In genomic region chr1:11502516-11502915, GRCh38 we compare ENCODE assay signal across 17 cellular contexts. TPM values are rescaled to one million over a fixed set of nuclear protein-coding genes. Genes with fewer than 3 reads are reported as not detected.
A peak's percentile ranks its signal among the peaks of the same experiment; 100 is the strongest.
DNase-seq lines count a peak whose midpoint lies in the region; ATAC-seq and TF ChIP-seq lines count a peak whose summit lies in the region.
"Had no signal": no experiment of that assay in that cellular context is flagged by ENCODE, and none has a peak within 500 bp of the region (broad histone marks: within the 10 kb centered on the region; RNA-seq: fewer than 3 reads in every experiment).

No MANE protein-coding gene starts in this region.

- H3K36me3 ChIP-seq in upper lobe of right lung = no peaks in the 10 kb centered on the region

- H3K27ac Mint-ChIP-seq in natural killer cell treated with Interleukin-12 subunit alpha and Interleukin-12 subunit beta and Interleukin-15 and Interleukin-18, amount 100 ng/mL, for 72 hours = no peak overlapping the region
- H3K27ac Mint-ChIP-seq in natural killer cell = no peak overlapping the region
- H3K27ac Mint-ChIP-seq in brain = peak overlapping the region in 4 of 5 experiments; percentile 15 to 45 (median 36)
- H3K27ac Mint-ChIP-seq: CD4-positive, alpha-beta T cell; HFFc6 had no signal

- H3K27me3 Mint-ChIP-seq in natural killer cell treated with Interleukin-12 subunit alpha and Interleukin-12 subunit beta and Interleukin-15 and Interleukin-18, amount 100 ng/mL, for 72 hours = peaks cover 17 to 31% of the 10 kb centered on the region in 2 donors
- H3K27me3 Mint-ChIP-seq in natural killer cell (ENCODE audit: low read depth in 2 of 2) = peaks cover 9 to 11% of the 10 kb centered on the region in 2 donors
- H3K27me3 Mint-ChIP-seq in brain = peaks cover 8% of the 10 kb centered on the region

- H3K4me1 Mint-ChIP-seq in natural killer cell treated with Interleukin-12 subunit alpha and Interleukin-12 subunit beta and Interleukin-15 and Interleukin-18, amount 100 ng/mL, for 72 hours (ENCODE audit: low read depth in 2 of 2) = peaks cover 0 to 10% of the 10 kb centered on the region in 2 donors
- H3K4me1 Mint-ChIP-seq in natural killer cell = no peaks in the 10 kb centered on the region
- H3K4me1 Mint-ChIP-seq in brain = peaks cover 38% of the 10 kb centered on the region

- H3K9me3 ChIP-seq in upper lobe of right lung = peaks cover 20% of the 10 kb centered on the region
- H3K9me3 ChIP-seq: BE2C had no signal

- H3K27me3 ChIP-seq in upper lobe of right lung = peaks cover 32% of the 10 kb centered on the region
- H3K27me3 ChIP-seq: BE2C had no signal

- no peak for ATAC-seq in natural killer cell treated with Interleukin-12 subunit alpha and Interleukin-12 subunit beta and Interleukin-15 and Interleukin-18, amount 100 ng/mL, for 72 hours
- no peak for ATAC-seq in natural killer cell
- no peak for ATAC-seq in upper lobe of right lung
- no peak for ATAC-seq in HG02938 (IDR thresholded peaks at IDR 0.05; ENCODE audit: unreplicated experiment)
- ATAC-seq: HCT116 had no signal

- intact Hi-C loops in natural killer cell (cut with micrococcal nuclease) = no loop called here
- intact Hi-C loops in posterior vena cava (cut with DNase I) = no loop called here
- intact Hi-C loops in upper lobe of right lung (cut with DNase I) = no loop called here

- no peak overlapping the region for H3K4me3 Mint-ChIP-seq in natural killer cell treated with Interleukin-12 subunit alpha and Interleukin-12 subunit beta and Interleukin-15 and Interleukin-18, amount 100 ng/mL, for 72 hours
- H3K4me3 Mint-ChIP-seq in natural killer cell (no peak overlapping the region), brain (no peak overlapping the region)
- H3K4me3 Mint-ChIP-seq: HFFc6 had no signal

- H3K4me1 ChIP-seq in upper lobe of right lung = no peaks in the 10 kb centered on the region
- H3K4me1 ChIP-seq: BE2C, Caco-2 had no signal

- H3K36me3 Mint-ChIP-seq in natural killer cell treated with Interleukin-12 subunit alpha and Interleukin-12 subunit beta and Interleukin-15 and Interleukin-18, amount 100 ng/mL, for 72 hours = peaks cover 23% of the 10 kb centered on the region
- H3K36me3 Mint-ChIP-seq in natural killer cell (peaks cover 19% of the 10 kb centered on the region), brain (peaks cover 71% of the 10 kb centered on the region)

- H3K9me3 Mint-ChIP-seq in natural killer cell treated with Interleukin-12 subunit alpha and Interleukin-12 subunit beta and Interleukin-15 and Interleukin-18, amount 100 ng/mL, for 72 hours = peaks cover 9% of the 10 kb centered on the region
- H3K9me3 Mint-ChIP-seq in natural killer cell (peaks cover 2 to 8% of the 10 kb centered on the region in 2 donors), brain (peaks cover 25 to 58% (median 36%) of the 10 kb centered on the region in 5 experiments)

- no peak overlapping the region for H3K27ac ChIP-seq in upper lobe of right lung

- H3K4me3 ChIP-seq in upper lobe of right lung = no peak overlapping the region

- DNase-seq in natural killer cell treated with Interleukin-12 subunit alpha and Interleukin-12 subunit beta and Interleukin-15 and Interleukin-18, amount 100 ng/mL, for 72 hours (ENCODE audit: low spot score) = peak; percentile 8
- DNase-seq in natural killer cell = no peak
- DNase-seq in posterior vena cava (ENCODE audit: low spot score) = peak; percentile 52
- peak; percentile 36 for DNase-seq in upper lobe of right lung
- DNase-seq in cerebellum (ENCODE audit: low spot score) = no peak
- DNase-seq in activated effector memory CD4-positive, alpha-beta T cell treated with Interleukin-2 at 50 U/mL for 16 hours = no peak
- DNase-seq: ACHN; BE2C; C1 segment of cervical spinal cord; Caco-2; CD4-positive, alpha-beta T cell; GOT3; H7; HFFc6 had no signal

- TF ChIP-seq CTCF in natural killer cell (IDR thresholded peaks at IDR 0.05) (no peak), brain (conservative IDR thresholded peaks at IDR 0.05) (no peak), upper lobe of right lung (IDR thresholded peaks at IDR 0.05) (no peak)

RNA-seq across cellular contexts. Expression of gene DISP3, which starts 23.6 kb away (rescaled TPM):
- total RNA-seq in natural killer cell treated with Interleukin-12 subunit alpha and Interleukin-12 subunit beta and Interleukin-15 and Interleukin-18, amount 100 ng/mL, for 72 hours = 1 to 10 TPM in 1 of 2 donors, under 1 TPM in 1; 0.81 to 1.8 TPM
- total RNA-seq in natural killer cell (under 1 TPM; 0.24 to 0.68 (median 0.60) TPM), posterior vena cava (not detected), upper lobe of right lung (not detected), cerebellum (55.6 TPM)
- 12.0 TPM for polyA plus RNA-seq in brain (ENCODE audit: insufficient read depth, low read depth, low replicate concordance)
- total RNA-seq: HFFc6 had no signal

Comparison
In these comparisons a context has a peak if more than half of its experiments do, and no peak if none do; other contexts are left out.
1. DNase-seq: peak in natural killer cell treated with Interleukin-12 subunit alpha and Interleukin-12 subunit beta and Interleukin-15 and Interleukin-18, amount 100 ng/mL, for 72 hours (single experiment), posterior vena cava (single experiment) and upper lobe of right lung (single experiment); none in natural killer cell (single experiment), cerebellum (single experiment) and activated effector memory CD4-positive, alpha-beta T cell treated with Interleukin-2 at 50 U/mL for 16 hours (single experiment).
2. H3K27ac Mint-ChIP-seq: peak in brain (4 of 5); none in natural killer cell treated with Interleukin-12 subunit alpha and Interleukin-12 subunit beta and Interleukin-15 and Interleukin-18, amount 100 ng/mL, for 72 hours (0 of 2) and natural killer cell (0 of 2).
3. RNA of gene DISP3, which starts 23.6 kb away (total RNA-seq): 55.6 TPM in cerebellum (single experiment); 0.81 to 1.8 TPM in natural killer cell treated with Interleukin-12 subunit alpha and Interleukin-12 subunit beta and Interleukin-15 and Interleukin-18, amount 100 ng/mL, for 72 hours, 0.24 to 0.68 TPM in natural killer cell, not detected in posterior vena cava and not detected in upper lobe of right lung (single experiment); every median in the first group is over 10 times any median in the second.